ENCODE assay signal across 8 cellular contexts in genomic region chr6:157323114-157323923, GRCh38. TPM values are rescaled to one million over a fixed set of nuclear protein-coding genes. Genes with fewer than 3 reads are reported as not detected.
A peak's percentile ranks its signal among the peaks of the same experiment; 100 is the strongest.
DNase-seq lines count a peak whose midpoint lies in the region; TF ChIP-seq lines count a peak whose summit lies in the region.

TMEM242 (minus strand) TSS chr6:157323519; CDS start chr6:157323499, 20 bp downstream.

- WGBS in prostate gland, result under 1% methylated on average over 48 of the region's 50 CpGs

- no peaks in the 10 kb centered on the region for H4K20me1 ChIP-seq in OCI-LY3 (ENCODE audit: insufficient read depth, low read length)

- H3K4me1 ChIP-seq in OCI-LY3 (ENCODE audit: low read length) (peaks cover 15% of the 10 kb centered on the region), cardiac muscle cell (ENCODE audit: low read depth) (peaks cover 11% of the 10 kb centered on the region), prostate gland (replicated peaks) (no peaks in the 10 kb centered on the region), uterus (no peaks in the 10 kb centered on the region)

- no peaks in the 10 kb centered on the region for H3K9me3 Mint-ChIP-seq in HFFc6
- no peaks in the 10 kb centered on the region for H3K9me3 Mint-ChIP-seq in activated naive CD4-positive, alpha-beta T cell treated with anti-CD3 and anti-CD28 coated beads, Interleukin-2, amount 50 U/mL, for 24 hours

- TF ChIP-seq POLR2A in prostate gland (IDR thresholded peaks at IDR 0.05) (peak; percentile 76), uterus (IDR thresholded peaks at IDR 0.05) (peak; percentile 44 to 70)

- H2AFZ ChIP-seq in OCI-LY3 (ENCODE audit: low read depth, low read length), result peak within 1 kb of the TSS; percentile 97

- H3K27me3 ChIP-seq in OCI-LY3 (ENCODE audit: low read depth, low read length), result peaks cover 24% of the 10 kb centered on the region
- H3K27me3 ChIP-seq in cardiac muscle cell, result no peaks in the 10 kb centered on the region
- H3K27me3 ChIP-seq in prostate gland (replicated peaks; ENCODE audit: insufficient read depth), result no peaks in the 10 kb centered on the region
- H3K27me3 ChIP-seq in uterus, result no peaks in the 10 kb centered on the region

- H3K27ac ChIP-seq in OCI-LY3 (ENCODE audit: low read length) (no peak within 1 kb of the TSS), cardiac muscle cell (peak within 1 kb of the TSS; percentile 85), prostate gland (peak within 1 kb of the TSS; percentile 83 to 92), uterus (peak within 1 kb of the TSS; percentile 91 to 93)

- H3K4me3 ChIP-seq in OCI-LY3 (ENCODE audit: low read length), result peak within 1 kb of the TSS; percentile 96
- peak within 1 kb of the TSS; percentile 72 for H3K4me3 ChIP-seq in cardiac muscle cell
- H3K4me3 ChIP-seq in prostate gland, result peak within 1 kb of the TSS; percentile 73 to 78
- H3K4me3 ChIP-seq in uterus, result peak within 1 kb of the TSS; percentile 73 to 95

- intact Hi-C loops in prostate gland (cut with DNase I), result loop anchor here (5.0 to 10.0 kb wide), 3 partner anchors 59 to 751 kb away; partner anchors contain the start of gene ZDHHC14
- intact Hi-C loops in uterus (cut with DNase I; ENCODE audit: low total_unique reads), result loop anchor here (10.0 kb wide), 2 partner anchors 61 to 341 kb away; partner anchors contain the start of gene ZDHHC14

- H3K27ac Mint-ChIP-seq in HFFc6, result peak within 1 kb of the TSS; percentile 92
- peak within 1 kb of the TSS; percentile 92 for H3K27ac Mint-ChIP-seq in activated naive CD4-positive, alpha-beta T cell treated with anti-CD3 and anti-CD28 coated beads, Interleukin-2, amount 50 U/mL, for 24 hours

- peaks cover 48% of the 10 kb centered on the region for H3K4me1 Mint-ChIP-seq in HFFc6 (ENCODE audit: low read depth)
- H3K4me1 Mint-ChIP-seq in activated naive CD4-positive, alpha-beta T cell treated with anti-CD3 and anti-CD28 coated beads, Interleukin-2, amount 50 U/mL, for 24 hours, result peaks cover 22% of the 10 kb centered on the region

- no peaks in the 10 kb centered on the region for H3K36me3 ChIP-seq in OCI-LY3 (replicated peaks; ENCODE audit: low read depth, low read length)
- H3K36me3 ChIP-seq in cardiac muscle cell, result peaks cover 5% of the 10 kb centered on the region
- H3K36me3 ChIP-seq in prostate gland, result no peaks in the 10 kb centered on the region
- H3K36me3 ChIP-seq in uterus, result no peaks in the 10 kb centered on the region

- TF ChIP-seq CTCF in GM10266 (IDR thresholded peaks at IDR 0.05; ENCODE audit: control insufficient read depth, insufficient read depth, low read depth, missing control alignments), result no peak
- peak; percentile 63 for TF ChIP-seq CTCF in HFFc6 (IDR thresholded peaks at IDR 0.05)
- TF ChIP-seq CTCF in OCI-LY3 (IDR thresholded peaks at IDR 0.05; ENCODE audit: low read depth, low read length), result peak; percentile 14; the same call in 1 of the 2 replicates
- TF ChIP-seq CTCF in cardiac muscle cell (IDR thresholded peaks at IDR 0.05; ENCODE audit: low read depth, low read length), result peak; percentile 41
- peak in 3 of 4 experiments; percentile 16 to 51 (median 41) for TF ChIP-seq CTCF in prostate gland (IDR thresholded peaks at IDR 0.05)
- peak; percentile 16 to 51 (median 46) for TF ChIP-seq CTCF in uterus (IDR thresholded peaks at IDR 0.05)

- peaks cover 5% of the 10 kb centered on the region; the same call in 1 of the 2 replicates for H3K36me3 Mint-ChIP-seq in HFFc6 (ENCODE audit: low read depth)
- peaks cover 4% of the 10 kb centered on the region for H3K36me3 Mint-ChIP-seq in activated naive CD4-positive, alpha-beta T cell treated with anti-CD3 and anti-CD28 coated beads, Interleukin-2, amount 50 U/mL, for 24 hours

- peaks cover 5% of the 10 kb centered on the region; the same call in 1 of the 2 replicates for H3K79me2 ChIP-seq in OCI-LY3 (ENCODE audit: low read length)

- DNase-seq in GM10266 (ENCODE audit: extremely low spot score) (peak; percentile 78), HFFc6 (peak; percentile 90), cardiac muscle cell (ENCODE audit: low read depth in 1 of 2, low spot score in 1 of 2) (peak; percentile 93 to 97), prostate gland (ENCODE audit: low spot score) (peak; percentile 84), uterus (peak; percentile 89 to 94), NCI-H524 treated with DMSO at 0.1 percent for 48 hours (lab: John Stamatoyannopoulos, UW) (no peak)

- H3K27me3 Mint-ChIP-seq in HFFc6 (ENCODE audit: insufficient read depth), result no peaks in the 10 kb centered on the region
- peaks cover 5% of the 10 kb centered on the region for H3K27me3 Mint-ChIP-seq in activated naive CD4-positive, alpha-beta T cell treated with anti-CD3 and anti-CD28 coated beads, Interleukin-2, amount 50 U/mL, for 24 hours

- H3K9ac ChIP-seq in OCI-LY3 (ENCODE audit: low read length), result peak within 1 kb of the TSS; percentile 69

- no peaks in the 10 kb centered on the region for H3K9me3 ChIP-seq in OCI-LY3 (ENCODE audit: insufficient read depth, low read length)
- H3K9me3 ChIP-seq in cardiac muscle cell (ENCODE audit: low read depth), result no peaks in the 10 kb centered on the region
- H3K9me3 ChIP-seq in prostate gland, result no peaks in the 10 kb centered on the region
- H3K9me3 ChIP-seq in uterus, result no peaks in the 10 kb centered on the region

- peak within 1 kb of the TSS; percentile 92 for H3K4me3 Mint-ChIP-seq in HFFc6
- H3K4me3 Mint-ChIP-seq in activated naive CD4-positive, alpha-beta T cell treated with anti-CD3 and anti-CD28 coated beads, Interleukin-2, amount 50 U/mL, for 24 hours, result peak within 1 kb of the TSS; percentile 97

- H3K4me2 ChIP-seq in OCI-LY3 (ENCODE audit: low read length), result peak within 1 kb of the TSS; percentile 92

RNA-seq across cellular contexts. Expression of gene TMEM242, which starts in this region (rescaled TPM):
- 10 to 100 TPM in 4 of 6 experiments, 1 to 10 TPM in 2; 9.4 to 12.8 (median 10.8) TPM for total RNA-seq in HFFc6 (2021; fragmentation: NEBNext Ultra II Directional; extraction: Animal tissue kit (Norgen Biotek cat#: 25700))
- total RNA-seq in cardiac muscle cell, result 6.3 and 8.7 TPM in 2 replicates
- polyA plus RNA-seq in cardiac muscle cell, result 19.0 and 20.2 TPM in 2 replicates
- 1 to 10 TPM; 6.4 to 8.5 TPM for total RNA-seq in prostate gland
- 10 to 100 TPM in 3 of 4 donors, 1 to 10 TPM in 1; 3.3 to 14.2 (median 11.8) TPM for total RNA-seq in uterus
